ENCODE assay signal across 8 cellular contexts in genomic region chr2:41869542-41870256, GRCh38.
A peak's percentile ranks its signal among the peaks of the same experiment; 100 is the strongest.
DNase-seq lines count a peak whose midpoint lies in the region; ATAC-seq and TF ChIP-seq lines count a peak whose summit lies in the region.

No MANE protein-coding gene starts in this region.

- H3K27ac ChIP-seq in mesenchymal stem cell (ENCODE audit: low read length, poor library complexity, severe bottlenecking): no peak overlapping the region

- peak overlapping the region; percentile 34 to 63 for H3K18ac ChIP-seq in mesenchymal stem cell (ENCODE audit: low read depth in 1 of 2, low read length in 2 of 2)

- no peaks in the 10 kb centered on the region for H3K79me1 ChIP-seq in mesenchymal stem cell (replicated peaks; ENCODE audit: low read length, poor library complexity, severe bottlenecking)

- H2AFZ ChIP-seq in mesenchymal stem cell (ENCODE audit: low read depth, low read length): no peak overlapping the region

- H3K36me3 Mint-ChIP-seq in effector memory CD8-positive, alpha-beta T cell (ENCODE audit: insufficient read depth): no peaks in the 10 kb centered on the region

- no peak overlapping the region for H4K8ac ChIP-seq in mesenchymal stem cell (ENCODE audit: low read length)

- no peak overlapping the region for H3K27ac Mint-ChIP-seq in effector memory CD8-positive, alpha-beta T cell

- peak overlapping the region in 1 of 2 experiments; percentile 19 for H3K4ac ChIP-seq in mesenchymal stem cell (ENCODE audit: low read depth in 1 of 2, low read length in 2 of 2)

- no peak overlapping the region for H2BK5ac ChIP-seq in mesenchymal stem cell (ENCODE audit: low read depth, low read length, poor library complexity, severe bottlenecking)

- H3K9me3 Mint-ChIP-seq in effector memory CD8-positive, alpha-beta T cell: no peaks in the 10 kb centered on the region

- H3K9me3 ChIP-seq in mesenchymal stem cell (ENCODE audit: control insufficient read depth, low read length): no peaks in the 10 kb centered on the region

- H3K9ac ChIP-seq in mesenchymal stem cell (ENCODE audit: low read length): no peak overlapping the region

- POLR2A ChIA-PET in GM10248 (lab: Yijun Ruan, JAX): no interaction called here

- H3K27me3 Mint-ChIP-seq in effector memory CD8-positive, alpha-beta T cell: peaks cover 0 to 4% of the 10 kb centered on the region in 2 donors

- no peak overlapping the region for H3K4me3 ChIP-seq in mesenchymal stem cell (ENCODE audit: insufficient read depth in 1 of 2, low read depth in 1 of 2, low read length in 2 of 2)

- no peak overlapping the region for H3K14ac ChIP-seq in mesenchymal stem cell (ENCODE audit: low read length in 2 of 2)

- peak; percentile 59 for ATAC-seq in HG02571 (IDR thresholded peaks at IDR 0.05; ENCODE audit: unreplicated experiment)
- ATAC-seq in effector memory CD8-positive, alpha-beta T cell (replicated peaks): peak; percentile 85
- no peak for ATAC-seq in HG03469 (IDR thresholded peaks at IDR 0.05; ENCODE audit: unreplicated experiment)

- peak overlapping the region; percentile 85 for H4K91ac ChIP-seq in mesenchymal stem cell (ENCODE audit: low read length)

- peak; percentile 76 for TF ChIP-seq CTCF in GM10248 (IDR thresholded peaks at IDR 0.05; ENCODE audit: control extremely low read depth, extremely low read depth, low read depth, missing control alignments)

- H3K36me3 ChIP-seq in mesenchymal stem cell (ENCODE audit: control insufficient read depth in 1 of 2, insufficient read depth in 2 of 2, low read depth in 1 of 2, low read length in 2 of 2): no peaks in the 10 kb centered on the region

- H3K27me3 ChIP-seq in mesenchymal stem cell (ENCODE audit: control insufficient read depth in 1 of 2, insufficient read depth in 1 of 2, low read length in 2 of 2): peaks cover 0 to 4% of the 10 kb centered on the region in 2 experiments

- H3K4me1 Mint-ChIP-seq in effector memory CD8-positive, alpha-beta T cell (ENCODE audit: low read depth in 2 of 2): peaks cover 16 to 37% of the 10 kb centered on the region in 2 donors

- peak overlapping the region; percentile 46 for H2AK5ac ChIP-seq in mesenchymal stem cell (ENCODE audit: low read length, severe bottlenecking)

- peak overlapping the region; percentile 51 to 67 for H2BK12ac ChIP-seq in mesenchymal stem cell (ENCODE audit: low read length in 2 of 2)

- H3K4me3 Mint-ChIP-seq in effector memory CD8-positive, alpha-beta T cell: peak overlapping the region in 1 of 2 donors; percentile 22

- CTCF ChIA-PET in GM10248 (lab: Yijun Ruan, JAX): interaction anchor here (0.7 to 14.3 kb wide), 44 partner anchors 9 to 490 kb away, joined by 3 to 651 read pairs (median 5); no protein-coding TSS in a partner anchor

- H3K23ac ChIP-seq in mesenchymal stem cell (ENCODE audit: low read length in 2 of 2): no peak overlapping the region

- no peak overlapping the region for H3K4me2 ChIP-seq in mesenchymal stem cell (ENCODE audit: low read length, poor library complexity, severe bottlenecking)

- H2BK120ac ChIP-seq in mesenchymal stem cell (ENCODE audit: low read depth, low read length): peak overlapping the region; percentile 75

- WGBS in mesenchymal stem cell: 47% methylated on average over 2 of the region's 3 CpGs

- peak overlapping the region; percentile 97 for H2BK15ac ChIP-seq in mesenchymal stem cell (ENCODE audit: low read depth, poor library complexity, severe bottlenecking)

- peak; percentile 77 for DNase-seq in GM10248 (ENCODE audit: extremely low spot score)
- DNase-seq in NCI-H526 (lab: John Stamatoyannopoulos, UW): peak; percentile 12 to 75
- peak; percentile 38 to 58 for DNase-seq in activated CD8-positive, alpha-beta memory T cell treated with anti-CD3 and anti-CD28 coated beads for 1 hour (ENCODE audit: extremely low read depth in 1 of 2, low read depth in 1 of 2)
- DNase-seq in effector memory CD8-positive, alpha-beta T cell: peak; percentile 75 to 76 (median 75)
- DNase-seq in mesenchymal stem cell: peak; percentile 66
- DNase-seq in stimulated activated CD8-positive, alpha-beta memory T cell treated with anti-CD3 and anti-CD28 coated beads, Interleukin-2, amount 100 ng/mL, for 1 hour (ENCODE audit: low read depth in 2 of 2): peak; percentile 45 to 50

- peaks cover 11% of the 10 kb centered on the region for H3K4me1 ChIP-seq in mesenchymal stem cell (ENCODE audit: control insufficient read depth, insufficient read depth, low read depth, low read length)
